In genomic region chr14:31161274-31161673, GRCh38 we compare ENCODE assay signal across 23 cellular contexts.
"Had no signal": no experiment of that assay in that cellular context is flagged by ENCODE, and none has a peak within 500 bp of the region (broad histone marks: within the 10 kb centered on the region; RNA-seq: fewer than 3 reads in every experiment).

No MANE protein-coding gene starts in this region.

- H3K4me1 Mint-ChIP-seq: activated CD4-positive, alpha-beta memory T cell treated with anti-CD3 and anti-CD28 coated beads, Interleukin-2, amount 10 ng/mL, durations not matched to agents 7 days and 5 days; activated CD4-positive, alpha-beta T cell treated with anti-CD3 and anti-CD28 coated beads for 36 hours; activated naive CD4-positive, alpha-beta T cell treated with anti-CD3 and anti-CD28 coated beads, Interleukin-2, amount 10 ng/mL, durations not matched to agents 7 days and 5 days; activated naive CD8-positive, alpha-beta T cell treated with anti-CD3 and anti-CD28 coated beads for 36 hours; activated T-helper 17 cell treated with anti-CD3 and anti-CD28 coated beads, Interleukin-2, amount 50 U/mL, for 72 hours had no signal

- H3K9me3 Mint-ChIP-seq: activated CD4-positive, alpha-beta memory T cell treated with anti-CD3 and anti-CD28 coated beads, Interleukin-2, amount 10 ng/mL, durations not matched to agents 7 days and 5 days; activated naive CD4-positive, alpha-beta T cell treated with anti-CD3 and anti-CD28 coated beads, Interleukin-2, amount 10 ng/mL, durations not matched to agents 7 days and 5 days; activated naive CD8-positive, alpha-beta T cell treated with anti-CD3 and anti-CD28 coated beads for 36 hours; activated T-helper 17 cell treated with anti-CD3 and anti-CD28 coated beads, Interleukin-2, amount 50 U/mL, for 72 hours had no signal

- DNase-seq: activated CD4-positive, alpha-beta memory T cell treated with anti-CD3 and anti-CD28 coated beads, Interleukin-2, amount 10 ng/mL, durations not matched to agents 7 days and 5 days; activated CD4-positive, alpha-beta T cell treated with anti-CD3 and anti-CD28 coated beads for 36 hours; activated CD4-positive, alpha-beta T cell treated with anti-CD3 and anti-CD28 coated beads, Interleukin-2, amount 50 U/mL, for 1 hour; activated gamma-delta T cell treated with Interleukin-2 at 50 U/mL for 16 hours; activated naive CD4-positive, alpha-beta T cell treated with anti-CD3 and anti-CD28 coated beads, Interleukin-2, amount 10 ng/mL, durations not matched to agents 7 days and 5 days; activated naive CD8-positive, alpha-beta T cell treated with anti-CD3 and anti-CD28 coated beads for 36 hours; activated T-cell treated with anti-CD3 and anti-CD28 coated beads for 4 hours; activated T-cell treated with anti-CD3 and anti-CD28 coated beads, Interleukin-2, amount 50 U/mL, for 48 hours; Karpas-422; MM.1S; NCI-H1105; NCI-H1436 treated with DMSO at 0.1 percent for 48 hours; NCI-H1930; NCI-H2171 treated with DMSO at 0.1 percent for 48 hours; NCI-H226; NCI-H510A; NCI-H526 treated with DMSO at 0.1 percent for 48 hours; NCI-H82; SIG-M5; T-helper 2 cell; T1000; WERI-Rb-1 had no signal

- ATAC-seq: activated CD4-positive, alpha-beta T cell treated with anti-CD3 and anti-CD28 coated beads for 36 hours; activated T-helper 17 cell treated with anti-CD3 and anti-CD28 coated beads, Interleukin-2, amount 50 U/mL, for 72 hours had no signal

- H3K27me3 Mint-ChIP-seq: activated CD4-positive, alpha-beta memory T cell treated with anti-CD3 and anti-CD28 coated beads, Interleukin-2, amount 10 ng/mL, durations not matched to agents 7 days and 5 days; activated CD4-positive, alpha-beta T cell treated with anti-CD3 and anti-CD28 coated beads for 36 hours; activated naive CD4-positive, alpha-beta T cell treated with anti-CD3 and anti-CD28 coated beads, Interleukin-2, amount 10 ng/mL, durations not matched to agents 7 days and 5 days; activated naive CD8-positive, alpha-beta T cell treated with anti-CD3 and anti-CD28 coated beads for 36 hours; activated T-helper 17 cell treated with anti-CD3 and anti-CD28 coated beads, Interleukin-2, amount 50 U/mL, for 72 hours had no signal

- H3K27ac Mint-ChIP-seq: activated CD4-positive, alpha-beta memory T cell treated with anti-CD3 and anti-CD28 coated beads, Interleukin-2, amount 10 ng/mL, durations not matched to agents 7 days and 5 days; activated CD4-positive, alpha-beta T cell treated with anti-CD3 and anti-CD28 coated beads for 36 hours; activated naive CD8-positive, alpha-beta T cell treated with anti-CD3 and anti-CD28 coated beads for 36 hours; activated T-helper 17 cell treated with anti-CD3 and anti-CD28 coated beads, Interleukin-2, amount 50 U/mL, for 72 hours had no signal

- H3K4me3 Mint-ChIP-seq: activated CD4-positive, alpha-beta memory T cell treated with anti-CD3 and anti-CD28 coated beads, Interleukin-2, amount 10 ng/mL, durations not matched to agents 7 days and 5 days; activated CD4-positive, alpha-beta T cell treated with anti-CD3 and anti-CD28 coated beads for 36 hours; activated naive CD4-positive, alpha-beta T cell treated with anti-CD3 and anti-CD28 coated beads, Interleukin-2, amount 10 ng/mL, durations not matched to agents 7 days and 5 days; activated naive CD8-positive, alpha-beta T cell treated with anti-CD3 and anti-CD28 coated beads for 36 hours; activated T-helper 17 cell treated with anti-CD3 and anti-CD28 coated beads, Interleukin-2, amount 50 U/mL, for 72 hours had no signal

- H3K27ac ChIP-seq: WERI-Rb-1 had no signal
